In the genomic region with DNA sequence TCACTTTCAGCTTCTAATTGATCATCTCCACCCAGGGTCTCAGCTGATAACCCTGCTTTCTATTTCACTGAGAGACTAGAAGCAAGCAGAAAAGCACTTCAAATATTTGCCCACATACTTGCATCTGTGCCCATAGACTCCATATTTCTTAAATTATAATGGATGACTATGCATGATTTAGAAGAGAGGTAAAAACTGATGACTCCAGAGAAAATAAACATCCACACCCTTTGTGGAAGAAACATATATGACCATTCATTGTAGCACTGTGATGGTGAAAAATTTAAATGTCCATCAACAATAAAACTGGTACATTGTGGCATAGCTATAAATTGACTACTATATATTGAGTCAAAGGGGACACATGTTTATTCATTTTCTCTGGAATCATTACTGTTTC, we compare ENCODE assay signal across 7 cellular contexts. TPM values are rescaled to one million over a fixed set of nuclear protein-coding genes. Genes with fewer than 3 reads are reported as not detected.
"Had no signal": no experiment of that assay in that cellular context is flagged by ENCODE, and none has a peak within 500 bp of the region (broad histone marks: within the 10 kb centered on the region; RNA-seq: fewer than 3 reads in every experiment).

No MANE protein-coding gene starts in this region.

- H3K27ac ChIP-seq: HL-60, KMS-11 had no signal

- FAIRE-seq: HTR-8/SVneo had no signal

- DNase-seq: IMR-90, KBM-7, KG1 had no signal

- H3K9ac ChIP-seq: KMS-11 had no signal

- H3K4me2 ChIP-seq: KMS-11 had no signal

RNA-seq across cellular contexts. Expression of gene IGF2BP2, which starts 7.1 kb away (rescaled TPM):
- polyA plus RNA-seq: IgD-negative memory B cell had no signal
